Comparison of ENCODE assay signal across 25 cellular contexts in genomic region chr7:11449316-11449715, GRCh38.
DNase-seq lines count a peak whose midpoint lies in the region; FAIRE-seq and TF ChIP-seq lines count a peak whose summit lies in the region.
"Had no signal": no experiment of that assay in that cellular context is flagged by ENCODE, and none has a peak within 500 bp of the region (broad histone marks: within the 10 kb centered on the region; RNA-seq: fewer than 3 reads in every experiment).

No MANE protein-coding gene starts in this region.

- no peaks in the 10 kb centered on the region for H3K27me3 ChIP-seq in PC-9 (ENCODE audit: insufficient read depth, low read depth)
- H3K27me3 ChIP-seq: BE2C, BLaER1 had no signal

- H3K9me2 ChIP-seq in PC-9 (ENCODE audit: insufficient read depth) = no peaks in the 10 kb centered on the region

- no peaks in the 10 kb centered on the region for H3K4me1 ChIP-seq in PC-9 (replicated peaks; ENCODE audit: insufficient read depth)
- H3K4me1 ChIP-seq: BE2C, BLaER1, Caco-2 had no signal

- H3K36me3 ChIP-seq in PC-9 (ENCODE audit: low read depth) = no peaks in the 10 kb centered on the region
- H3K36me3 ChIP-seq: BLaER1 had no signal

- no peaks in the 10 kb centered on the region for H3K9me3 ChIP-seq in PC-9 (ENCODE audit: insufficient read depth, low read depth)
- H3K9me3 ChIP-seq: BE2C, BLaER1, Caco-2 had no signal

- no peak overlapping the region for H3K27ac ChIP-seq in PC-9
- H3K27ac ChIP-seq: BLaER1 had no signal

- no peak for FAIRE-seq in GM12891 (lab: Jason Lieb, UNC)
- FAIRE-seq: A204.1, D721Med, GM12878, GM18507 had no signal

- H2AFZ ChIP-seq in PC-9 = peak overlapping the region; percentile 5; the same call in 1 of the 2 replicates

- intact Hi-C loops in PC-9 (cut with micrococcal nuclease; ENCODE audit: unreplicated experiment) = no loop called here

- CTCF ChIA-PET in PC-9 (lab: Charles Lee) = no interaction called here

- no peaks in the 10 kb centered on the region for H4K20me1 ChIP-seq in PC-9 (ENCODE audit: insufficient read depth)
- H4K20me1 ChIP-seq: BLaER1 had no signal

- H3F3A ChIP-seq in PC-9 (ENCODE audit: insufficient read depth, low read depth) = no peaks in the 10 kb centered on the region

- POLR2A ChIA-PET in PC-9 (lab: Charles Lee; ENCODE audit: unreplicated experiment) = no interaction called here

- TF ChIP-seq CTCF in PC-9 (conservative IDR thresholded peaks at IDR 0.05) (no peak), fibroblast of pulmonary artery (IDR thresholded peaks at IDR 0.05; ENCODE audit: low read length, missing control alignments) (no peak)

- no peak for TF ChIP-seq POLR2A in GM12891 (IDR thresholded peaks at IDR 0.05; ENCODE audit: low read depth, low read length)

- BruUV-seq in PC-9 (replicated peaks; lab: Mats Ljungman, UMichigan) = no TSS peak

- no peak overlapping the region for H3K4me2 ChIP-seq in PC-9
- H3K4me2 ChIP-seq: BLaER1 had no signal

- H3K4me3 ChIP-seq in PC-9 (no peak overlapping the region), fibroblast of pulmonary artery (replicated peaks; ENCODE audit: low read depth, low read length) (no peak overlapping the region)
- H3K4me3 ChIP-seq: BLaER1, GM12878 had no signal

- no peak for DNase-seq in PC-9
- DNase-seq in dermis blood vessel endothelial cell = peak; percentile 57
- DNase-seq in fibroblast of pulmonary artery (ENCODE audit: low read depth) = peak; percentile 38
- DNase-seq in Kasumi-1 (lab: John Stamatoyannopoulos, UW) = no peak
- no peak for DNase-seq in GM12891 (ENCODE audit: insufficient read length, low spot score)
- DNase-seq in stimulated activated CD4-positive, alpha-beta T cell treated with anti-CD3 and anti-CD28 coated beads, Interleukin-12 subunit alpha, Interleukin-12 subunit beta, amount 100 ng/mL, for 4 hours = no peak
- DNase-seq in DMS153 treated with DMSO at 0.1 percent for 48 hours (lab: John Stamatoyannopoulos, UW; ENCODE audit: unreplicated experiment) = no peak
- DNase-seq: 8988T; ACHN; BE2C; C1 segment of cervical spinal cord; Caco-2; Calu3; CD4-positive, alpha-beta T cell; CD8-positive, alpha-beta T cell; DMS53; DMS79; DND-41; EL; GDM1 had no signal

- no peaks in the 10 kb centered on the region for H3K79me2 ChIP-seq in PC-9 (ENCODE audit: low read depth)

TF ChIP-seq in GM12891, 5 proteins besides CTCF, POLR2A, EP300 and RAD21:
- TF ChIP-seq POLR2AphosphoS5 (IDR thresholded peaks at IDR 0.05; ENCODE audit: low read depth, low read length) (no peak), POU2F2 (IDR thresholded peaks at IDR 0.05; ENCODE audit: low read depth, low read length) (no peak), PAX5 (IDR thresholded peaks at IDR 0.05; ENCODE audit: insufficient read depth, low read length, severe bottlenecking) (no peak), SPI1 (IDR thresholded peaks at IDR 0.05; ENCODE audit: low read depth, low read length) (no peak), TAF1 (IDR thresholded peaks at IDR 0.05; ENCODE audit: low read depth, low read length) (no peak)
TF ChIP-seq in GM12891: peak in this region for 0.

Comparison
In these comparisons a context has a peak if more than half of its experiments do, and no peak if none do; other contexts are left out.
1. DNase-seq: peak in dermis blood vessel endothelial cell (single experiment) and fibroblast of pulmonary artery (single experiment); none in PC-9 (0 of 2), Kasumi-1 (0 of 2), GM12891 (single experiment), stimulated activated CD4-positive, alpha-beta T cell treated with anti-CD3 and anti-CD28 coated beads, Interleukin-12 subunit alpha, Interleukin-12 subunit beta, amount 100 ng/mL, for 4 hours (single experiment) and DMS153 treated with DMSO at 0.1 percent for 48 hours (single experiment).